In the genomic region with DNA sequence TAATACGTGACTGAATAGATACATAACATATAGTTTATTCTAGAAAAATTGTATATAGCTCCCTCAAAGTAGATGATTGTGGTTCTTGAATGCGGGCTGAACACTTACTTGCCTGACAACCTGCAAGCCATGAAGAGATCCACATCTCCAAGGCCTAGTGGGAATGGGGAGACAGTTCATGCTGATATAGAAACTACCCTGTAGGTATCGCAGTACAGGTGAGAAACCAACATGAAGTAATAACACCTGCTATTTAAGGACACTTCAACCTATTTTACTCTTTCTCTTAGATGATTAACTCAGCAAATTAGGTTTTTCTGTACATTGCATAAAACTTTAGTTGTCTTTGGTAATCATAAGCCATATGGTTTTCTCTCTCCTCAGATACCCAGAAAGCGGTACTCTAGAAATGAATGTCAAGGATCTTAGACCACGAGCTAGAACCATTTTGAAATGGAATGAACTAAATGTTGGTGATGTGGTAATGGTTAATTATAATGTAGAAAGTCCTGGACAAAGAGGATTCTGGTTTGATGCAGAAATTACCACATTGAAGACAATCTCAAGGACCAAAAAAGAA, we compare ENCODE assay signal across 13 cellular contexts.
"Had no signal": no experiment of that assay in that cellular context is flagged by ENCODE, and none has a peak within 500 bp of the region (broad histone marks: within the 10 kb centered on the region; RNA-seq: fewer than 3 reads in every experiment).

No MANE protein-coding gene starts in this region.

- H3K4me3 Mint-ChIP-seq: activated naive CD4-positive, alpha-beta T cell treated with anti-CD3 and anti-CD28 coated beads, Interleukin-2, amount 10 ng/mL, durations not matched to agents 7 days and 5 days had no signal

- DNase-seq: activated CD4-positive, alpha-beta T cell treated with anti-CD3 and anti-CD28 coated beads for 1 hour; activated CD4-positive, alpha-beta T cell treated with anti-CD3 and anti-CD28 coated beads, Interleukin-2, amount 50 U/mL, for 48 hours; activated CD8-positive, alpha-beta memory T cell treated with anti-CD3 and anti-CD28 coated beads, Interleukin-2, amount 50 U/mL, for 48 hours; activated naive CD4-positive, alpha-beta T cell treated with anti-CD3 and anti-CD28 coated beads, Interleukin-2, amount 10 ng/mL, durations not matched to agents 7 days and 5 days; central memory CD4-positive, alpha-beta T cell; dermis blood vessel endothelial cell; erythroblast; left ventricle myocardium superior; mesenchymal stem cell; ovary; stimulated activated CD4-positive, alpha-beta T cell treated with anti-CD3 and anti-CD28 coated beads, Interleukin-12 subunit alpha, Interleukin-12 subunit beta, amount 100 ng/mL, for 4 hours; stimulated activated naive CD4-positive, alpha-beta T cell treated with Interleukin-2 at 50 U/mL for 16 hours; trophoblast cell had no signal

- ATAC-seq: left ventricle myocardium superior had no signal

- H3K27me3 Mint-ChIP-seq: activated naive CD4-positive, alpha-beta T cell treated with anti-CD3 and anti-CD28 coated beads, Interleukin-2, amount 10 ng/mL, durations not matched to agents 7 days and 5 days had no signal

- H3K27ac Mint-ChIP-seq: activated naive CD4-positive, alpha-beta T cell treated with anti-CD3 and anti-CD28 coated beads, Interleukin-2, amount 10 ng/mL, durations not matched to agents 7 days and 5 days had no signal
